In genomic region chr12:130401703-130402102, GRCh38 we compare ENCODE assay signal across 14 cellular contexts.
A peak's percentile ranks its signal among the peaks of the same experiment; 100 is the strongest.
DNase-seq lines count a peak whose midpoint lies in the region; ATAC-seq, FAIRE-seq and TF ChIP-seq lines count a peak whose summit lies in the region.
"Had no signal": no experiment of that assay in that cellular context is flagged by ENCODE, and none has a peak within 500 bp of the region (broad histone marks: within the 10 kb centered on the region; RNA-seq: fewer than 3 reads in every experiment).

No MANE protein-coding gene starts in this region.

- ATAC-seq in heart right ventricle (peak in 3 of 8 donors; percentile 47 to 70 (median 51)), HG03095 (IDR thresholded peaks at IDR 0.05; ENCODE audit: unreplicated experiment) (no peak)

- H3K27ac ChIP-seq in heart right ventricle (no peak overlapping the region), small intestine (ENCODE audit: low read depth in 1 of 2, low read length in 1 of 2) (no peak overlapping the region)
- H3K27ac ChIP-seq: esophagus squamous epithelium, uterus had no signal

- 61 to 69% methylated on average over 6 of the region's 6 CpGs for WGBS in heart right ventricle, 2 donors
- 53 to 76% (median 76%) methylated on average over 6 of the region's 6 CpGs for WGBS in small intestine, 3 donors

- no peaks in the 10 kb centered on the region for H3K36me3 ChIP-seq in heart right ventricle
- no peaks in the 10 kb centered on the region for H3K36me3 ChIP-seq in small intestine (ENCODE audit: control insufficient read depth in 2 of 2, insufficient read depth in 2 of 2, low read length in 2 of 2)
- H3K36me3 ChIP-seq: esophagus squamous epithelium, uterus had no signal

- peak; percentile 14 for DNase-seq in SIG-M5 treated with dmso at 0.1 percent for 504 hours (lab: John Stamatoyannopoulos, UW; ENCODE audit: unreplicated experiment)
- no peak for DNase-seq in SIG-M5 (lab: John Stamatoyannopoulos, UW)
- DNase-seq in NCI-H2227 treated with DMSO at 0.1 percent for 48 hours (lab: John Stamatoyannopoulos, UW), result peak; percentile 1
- no peak for DNase-seq in heart right ventricle
- peak; percentile 3 for DNase-seq in small intestine
- no peak for DNase-seq in stimulated activated CD4-positive, alpha-beta T cell treated with anti-CD3 and anti-CD28 coated beads, Interleukin-15, amount 100 ng/mL, for 24 hours
- no peak for DNase-seq in stimulated activated CD4-positive, alpha-beta T cell treated with anti-CD3 and anti-CD28 coated beads, Interleukin-12 subunit alpha, Interleukin-12 subunit beta, amount 100 ng/mL, for 4 hours
- DNase-seq: activated T-cell treated with anti-CD3 and anti-CD28 coated beads, Interleukin-2, amount 50 U/mL, for 1 hour; esophagus squamous epithelium; kidney glomerular epithelial cell; NK-92 treated with Interleukin-12 subunit alpha and Interleukin-12 subunit beta, amount 100 ng/mL, for 24 hours; posterior cingulate gyrus; uterus had no signal

- FAIRE-seq in small intestine (lab: Jason Lieb, UNC), result no peak

- H3K9me3 ChIP-seq in heart right ventricle (no peaks in the 10 kb centered on the region), small intestine (ENCODE audit: control insufficient read depth, low read depth) (no peaks in the 10 kb centered on the region)
- H3K9me3 ChIP-seq: esophagus squamous epithelium, uterus had no signal

- intact Hi-C loops in heart right ventricle (cut with DNase I), result loop anchor here (1.0 to 5.0 kb wide), 3 partner anchors 346 to 347 kb away; no protein-coding TSS in a partner anchor

- H3K4me1 ChIP-seq in heart right ventricle (no peaks in the 10 kb centered on the region), small intestine (ENCODE audit: control insufficient read depth in 2 of 2, insufficient read depth in 1 of 2, low read depth in 1 of 2, low read length in 1 of 2) (no peaks in the 10 kb centered on the region)
- H3K4me1 ChIP-seq: esophagus squamous epithelium, uterus had no signal

- H3K27me3 ChIP-seq in heart right ventricle, result peaks cover 0 to 47% (median 19%) of the 10 kb centered on the region in 7 donors
- no peaks in the 10 kb centered on the region for H3K27me3 ChIP-seq in small intestine (ENCODE audit: control insufficient read depth in 2 of 2, insufficient read depth in 2 of 2, low read length in 2 of 2)
- H3K27me3 ChIP-seq: esophagus squamous epithelium, uterus had no signal

- TF ChIP-seq CTCF in heart right ventricle (IDR thresholded peaks at IDR 0.05), result peak in 7 of 9 donors; percentile 22 to 57 (median 45)

- H3K4me3 ChIP-seq in heart right ventricle (no peak overlapping the region), small intestine (ENCODE audit: low read depth in 1 of 2, low read length in 2 of 2) (no peak overlapping the region)
- H3K4me3 ChIP-seq: esophagus squamous epithelium, uterus had no signal

Comparison
In these comparisons a context has a peak if more than half of its experiments do, and no peak if none do; other contexts are left out.
1. DNase-seq: peak in SIG-M5 treated with dmso at 0.1 percent for 504 hours (single experiment), NCI-H2227 treated with DMSO at 0.1 percent for 48 hours (single experiment) and small intestine (single experiment); none in SIG-M5 (single experiment), heart right ventricle (0 of 2), stimulated activated CD4-positive, alpha-beta T cell treated with anti-CD3 and anti-CD28 coated beads, Interleukin-15, amount 100 ng/mL, for 24 hours (single experiment) and stimulated activated CD4-positive, alpha-beta T cell treated with anti-CD3 and anti-CD28 coated beads, Interleukin-12 subunit alpha, Interleukin-12 subunit beta, amount 100 ng/mL, for 4 hours (single experiment).